ENCODE assay signal across 10 cellular contexts in genomic region chr2:110460318-110460717, GRCh38. TPM values are rescaled to one million over a fixed set of nuclear protein-coding genes. Genes with fewer than 3 reads are reported as not detected.
A peak's percentile ranks its signal among the peaks of the same experiment; 100 is the strongest.
DNase-seq lines count a peak whose midpoint lies in the region; ATAC-seq, FAIRE-seq and TF ChIP-seq lines count a peak whose summit lies in the region.
"Not testable (repeated sequence)": the region's sequence is repeated elsewhere in the genome, so short reads cannot be mapped to it uniquely, and the experiment has no call there.
"Had no signal": no experiment of that assay in that cellular context is flagged by ENCODE, and none has a peak within 500 bp of the region (broad histone marks: within the 10 kb centered on the region; RNA-seq: fewer than 3 reads in every experiment).

No MANE protein-coding gene starts in this region.

- not testable (repeated sequence) for H3K36me3 ChIP-seq in body of pancreas (replicated peaks in 1 of 2; ENCODE audit: insufficient read depth in 1 of 2, low read depth in 2 of 2); left lung; psoas muscle (ENCODE audit: insufficient read depth in 1 of 2, low read depth in 1 of 2); upper lobe of right lung

- not testable (repeated sequence) for H3K4me2 ChIP-seq in A549

- H3K27ac ChIP-seq in A549, body of pancreas, left lung, psoas muscle, upper lobe of right lung: not testable (repeated sequence)

- not testable (repeated sequence) for TF ChIP-seq RAD21 in A549 (conservative IDR thresholded peaks at IDR 0.05 in 1 of 2, IDR thresholded peaks at IDR 0.05 in 1 of 2)

- CTCF ChIA-PET in A549 (lab: Yijun Ruan, JAX), result not testable (repeated sequence)

- H3K4me3 ChIP-seq in A549, body of pancreas, left lung, psoas muscle, upper lobe of right lung: not testable (repeated sequence)

- not testable (repeated sequence) for TF ChIP-seq POLR2A in A549 (IDR thresholded peaks at IDR 0.05; ENCODE audit: low read length); body of pancreas (IDR thresholded peaks at IDR 0.05)

- not testable (repeated sequence) for TF ChIP-seq EP300 in A549 (IDR thresholded peaks at IDR 0.05)

- ATAC-seq in A549, result peak; percentile 60 to 74; a peak in 4 of 6 replicates
- ATAC-seq in body of pancreas, result peak; percentile 64
- ATAC-seq in Right ventricle myocardium superior (ENCODE audit: poor library complexity), result peak; percentile 93
- ATAC-seq in left ventricle myocardium superior, result peak; percentile 91
- peak; percentile 57 for ATAC-seq in left lung
- ATAC-seq in psoas muscle, result peak in 3 of 4 donors; percentile 42 to 75 (median 48)
- peak; percentile 76 for ATAC-seq in upper lobe of right lung

- FAIRE-seq in A549 (lab: Jason Lieb, UNC), result not testable (repeated sequence)

- POLR2A ChIA-PET in A549 (lab: Yijun Ruan, JAX), result not testable (repeated sequence)

- not testable (repeated sequence) for H3K9me3 ChIP-seq in A549, body of pancreas, left lung, psoas muscle, upper lobe of right lung

- not testable (repeated sequence) for H3K4me1 ChIP-seq in A549, body of pancreas, left lung, psoas muscle, upper lobe of right lung

- not testable (repeated sequence) for TF ChIP-seq CTCF in A549 (IDR thresholded peaks at IDR 0.05); body of pancreas (IDR thresholded peaks at IDR 0.05); left lung (IDR thresholded peaks at IDR 0.05); psoas muscle (IDR thresholded peaks at IDR 0.05); upper lobe of right lung (IDR thresholded peaks at IDR 0.05)

- intact Hi-C loops in body of pancreas (cut with DNase I); Right ventricle myocardium superior (cut with DNase I); left ventricle myocardium superior (cut with micrococcal nuclease); left lung (cut with DNase I); psoas muscle (cut with DNase I); upper lobe of right lung (cut with DNase I): not testable (repeated sequence)

- not testable (repeated sequence) for DNase-seq in A549 (ENCODE audit: low read depth in 1 of 2, low spot score in 1 of 2); body of pancreas; Right ventricle myocardium superior; left ventricle myocardium superior; left lung; psoas muscle; upper lobe of right lung

- H3K27me3 ChIP-seq in body of pancreas; left lung; psoas muscle (ENCODE audit: insufficient read depth in 3 of 3, low read length in 2 of 3); upper lobe of right lung: not testable (repeated sequence)

RNA-seq across cellular contexts. Expression of gene LIMS4, which starts 12.3 kb away (rescaled TPM):
- polyA plus RNA-seq in A549 (2011; rRNA removed) (0.40 and 0.44 TPM in 2 replicates), A549 (2017; fragmentation: RNase III; extraction: RNeasy Plus Mini Kit Qiagen cat#74134 plus additional on column Dnase treatment) (0.09 to 0.17 TPM (median 0.14 TPM) in 3 replicates), psoas muscle (10 to 100 TPM in 1 of 3 donors, 1 to 10 TPM in 1, not detected in 1; 1.7 to 16.9 TPM)
- polyA plus RNA-seq in A549 (2012; cell fraction: cytosol; rRNA removed), result 0.04 TPM in 1 of 2 replicates, not detected in the other
- not detected in 2 replicates for polyA plus RNA-seq in A549 (2012; cell fraction: nucleus; rRNA removed)
- 0.54 and 0.74 TPM in 2 replicates for polyA minus RNA-seq in A549 (2011; rRNA and poly(A)+ RNA removed)
- total RNA-seq in body of pancreas (1 to 10 TPM in 1 of 2 donors, not detected in 1; 8.3 TPM), Right ventricle myocardium superior (2.4 TPM), left ventricle myocardium superior (2.8 TPM), left lung (1 to 10 TPM; 1.6 to 2.0 TPM), psoas muscle (1 to 10 TPM; 1.6 to 6.4 (median 5.2) TPM), upper lobe of right lung (2.1 TPM)
- total RNA-seq: CD4-positive, alpha-beta T cell; GM23338; H4 had no signal
